1 cellular context compared by ENCODE assay signal in genomic region chr7:28408974-28409715, GRCh38.
TF ChIP-seq lines count a peak whose summit lies in the region.

No MANE protein-coding gene starts in this region.

TF ChIP-seq in GM23338, 12 proteins besides CTCF, POLR2A, EP300 and RAD21 (continued from another document):
- TF ChIP-seq, protein P1, sequence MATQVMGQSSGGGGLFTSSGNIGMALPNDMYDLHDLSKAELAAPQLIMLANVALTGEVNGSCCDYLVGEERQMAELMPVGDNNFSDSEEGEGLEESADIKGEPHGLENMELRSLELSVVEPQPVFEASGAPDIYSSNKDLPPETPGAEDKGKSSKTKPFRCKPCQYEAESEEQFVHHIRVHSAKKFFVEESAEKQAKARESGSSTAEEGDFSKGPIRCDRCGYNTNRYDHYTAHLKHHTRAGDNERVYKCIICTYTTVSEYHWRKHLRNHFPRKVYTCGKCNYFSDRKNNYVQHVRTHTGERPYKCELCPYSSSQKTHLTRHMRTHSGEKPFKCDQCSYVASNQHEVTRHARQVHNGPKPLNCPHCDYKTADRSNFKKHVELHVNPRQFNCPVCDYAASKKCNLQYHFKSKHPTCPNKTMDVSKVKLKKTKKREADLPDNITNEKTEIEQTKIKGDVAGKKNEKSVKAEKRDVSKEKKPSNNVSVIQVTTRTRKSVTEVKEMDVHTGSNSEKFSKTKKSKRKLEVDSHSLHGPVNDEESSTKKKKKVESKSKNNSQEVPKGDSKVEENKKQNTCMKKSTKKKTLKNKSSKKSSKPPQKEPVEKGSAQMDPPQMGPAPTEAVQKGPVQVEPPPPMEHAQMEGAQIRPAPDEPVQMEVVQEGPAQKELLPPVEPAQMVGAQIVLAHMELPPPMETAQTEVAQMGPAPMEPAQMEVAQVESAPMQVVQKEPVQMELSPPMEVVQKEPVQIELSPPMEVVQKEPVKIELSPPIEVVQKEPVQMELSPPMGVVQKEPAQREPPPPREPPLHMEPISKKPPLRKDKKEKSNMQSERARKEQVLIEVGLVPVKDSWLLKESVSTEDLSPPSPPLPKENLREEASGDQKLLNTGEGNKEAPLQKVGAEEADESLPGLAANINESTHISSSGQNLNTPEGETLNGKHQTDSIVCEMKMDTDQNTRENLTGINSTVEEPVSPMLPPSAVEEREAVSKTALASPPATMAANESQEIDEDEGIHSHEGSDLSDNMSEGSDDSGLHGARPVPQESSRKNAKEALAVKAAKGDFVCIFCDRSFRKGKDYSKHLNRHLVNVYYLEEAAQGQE (IDR thresholded peaks at IDR 0.05; ENCODE audit: unreplicated experiment): no peak
